ENCODE assay signal across 8 cellular contexts in genomic region chr12:49110191-49111155, GRCh38. TPM values are rescaled to one million over a fixed set of nuclear protein-coding genes. Genes with fewer than 3 reads are reported as not detected.
A peak's percentile ranks its signal among the peaks of the same experiment; 100 is the strongest.
DNase-seq lines count a peak whose midpoint lies in the region; ATAC-seq and TF ChIP-seq lines count a peak whose summit lies in the region.

Gene LMBR1L, minus strand, starts transcription at chr12:49110847. Its CDS starts 292 bp downstream, at chr12:49110555.

- TF ChIP-seq CTCF in LNCaP clone FGC (IDR thresholded peaks at IDR 0.05; ENCODE audit: control insufficient read depth, extremely low read depth, insufficient read depth), result peak; percentile 24; the same call in 1 of the 2 replicates
- peak; percentile 47; the same call in 1 of the 2 replicates for TF ChIP-seq CTCF in RWPE1 (conservative IDR thresholded peaks at IDR 0.05; ENCODE audit: low read depth)

- H3K27ac ChIP-seq in RWPE1, result peak within 1 kb of the TSS; percentile 87
- peak within 1 kb of the TSS; percentile 95 for H3K27ac ChIP-seq in naive thymus-derived CD4-positive, alpha-beta T cell (ENCODE audit: low read depth, low read length)

- H3K9me3 Mint-ChIP-seq in activated T-helper 17 cell treated with anti-CD3 and anti-CD28 coated beads, Interleukin-2, amount 50 U/mL, for 72 hours, result no peaks in the 10 kb centered on the region
- H3K9me3 Mint-ChIP-seq in naive thymus-derived CD4-positive, alpha-beta T cell, result no peaks in the 10 kb centered on the region
- no peaks in the 10 kb centered on the region for H3K9me3 Mint-ChIP-seq in stimulated activated naive B cell treated with anti-CD40 and anti-IgM and Interleukin-4, amounts not matched to agents 10 μg/mL and 1 μg/mL and 100 μg/mL, for 72 hours

- H3K36me3 ChIP-seq in naive thymus-derived CD4-positive, alpha-beta T cell (ENCODE audit: control insufficient read depth in 2 of 3, insufficient read depth in 3 of 3, low read length in 3 of 3), result peaks cover 0 to 27% (median 0%) of the 10 kb centered on the region in 3 experiments

- peak within 1 kb of the TSS; percentile 96 for H3K27ac Mint-ChIP-seq in activated T-helper 17 cell treated with anti-CD3 and anti-CD28 coated beads, Interleukin-2, amount 50 U/mL, for 72 hours
- H3K27ac Mint-ChIP-seq in naive thymus-derived CD4-positive, alpha-beta T cell, result peak within 1 kb of the TSS; percentile 96 to 99 (median 99)
- peak within 1 kb of the TSS; percentile 96 for H3K27ac Mint-ChIP-seq in stimulated activated naive B cell treated with anti-CD40 and anti-IgM and Interleukin-4, amounts not matched to agents 10 μg/mL and 1 μg/mL and 100 μg/mL, for 72 hours

- H3K27me3 ChIP-seq in naive thymus-derived CD4-positive, alpha-beta T cell (ENCODE audit: control insufficient read depth in 2 of 2, insufficient read depth in 2 of 2, low read length in 2 of 2), result no peaks in the 10 kb centered on the region

- no peaks in the 10 kb centered on the region for H3K27me3 Mint-ChIP-seq in activated T-helper 17 cell treated with anti-CD3 and anti-CD28 coated beads, Interleukin-2, amount 50 U/mL, for 72 hours
- H3K27me3 Mint-ChIP-seq in naive thymus-derived CD4-positive, alpha-beta T cell, result no peaks in the 10 kb centered on the region
- H3K27me3 Mint-ChIP-seq in stimulated activated naive B cell treated with anti-CD40 and anti-IgM and Interleukin-4, amounts not matched to agents 10 μg/mL and 1 μg/mL and 100 μg/mL, for 72 hours, result no peaks in the 10 kb centered on the region

- peaks cover 14 to 19% of the 10 kb centered on the region in 2 donors for H3K4me1 ChIP-seq in naive thymus-derived CD4-positive, alpha-beta T cell (ENCODE audit: control insufficient read depth in 2 of 2, insufficient read depth in 2 of 2, low read length in 2 of 2)

- H3K36me3 Mint-ChIP-seq in activated T-helper 17 cell treated with anti-CD3 and anti-CD28 coated beads, Interleukin-2, amount 50 U/mL, for 72 hours (ENCODE audit: low read depth), result peaks cover 9% of the 10 kb centered on the region
- peaks cover 0 to 7% (median 3%) of the 10 kb centered on the region in 5 donors for H3K36me3 Mint-ChIP-seq in naive thymus-derived CD4-positive, alpha-beta T cell
- peaks cover 6% of the 10 kb centered on the region in 2 donors for H3K36me3 Mint-ChIP-seq in stimulated activated naive B cell treated with anti-CD40 and anti-IgM and Interleukin-4, amounts not matched to agents 10 μg/mL and 1 μg/mL and 100 μg/mL, for 72 hours

- DNase-seq in ELF-1 (ENCODE audit: low read depth, low spot score), result peak; percentile 98
- peak; percentile 88 for DNase-seq in GOT3 (lab: John Stamatoyannopoulos, UW)
- peak; percentile 93 for DNase-seq in LNCaP clone FGC (ENCODE audit: low read depth)
- DNase-seq in RWPE1 (ENCODE audit: low spot score), result peak; percentile 100
- DNase-seq in fibroblast of gingiva (ENCODE audit: low read depth), result peak; percentile 98
- peak; percentile 76 to 98 (median 96) for DNase-seq in naive thymus-derived CD4-positive, alpha-beta T cell
- DNase-seq in stimulated activated naive B cell treated with anti-CD40 and anti-IgM and Interleukin-4, amounts not matched to agents 10 μg/mL and 1 μg/mL and 100 μg/mL, for 72 hours, result peak; percentile 94

- H3K4me3 Mint-ChIP-seq in activated T-helper 17 cell treated with anti-CD3 and anti-CD28 coated beads, Interleukin-2, amount 50 U/mL, for 72 hours, result peak within 1 kb of the TSS; percentile 96
- H3K4me3 Mint-ChIP-seq in naive thymus-derived CD4-positive, alpha-beta T cell, result peak within 1 kb of the TSS; percentile 95 to 100 (median 98)
- H3K4me3 Mint-ChIP-seq in stimulated activated naive B cell treated with anti-CD40 and anti-IgM and Interleukin-4, amounts not matched to agents 10 μg/mL and 1 μg/mL and 100 μg/mL, for 72 hours, result peak within 1 kb of the TSS; percentile 96

- peaks cover 19% of the 10 kb centered on the region for H3K4me1 Mint-ChIP-seq in activated T-helper 17 cell treated with anti-CD3 and anti-CD28 coated beads, Interleukin-2, amount 50 U/mL, for 72 hours
- H3K4me1 Mint-ChIP-seq in naive thymus-derived CD4-positive, alpha-beta T cell, result peaks cover 14 to 49% (median 45%) of the 10 kb centered on the region in 7 donors
- H3K4me1 Mint-ChIP-seq in stimulated activated naive B cell treated with anti-CD40 and anti-IgM and Interleukin-4, amounts not matched to agents 10 μg/mL and 1 μg/mL and 100 μg/mL, for 72 hours, result peaks cover 22 to 45% of the 10 kb centered on the region in 2 donors

- POLR2A ChIA-PET in RWPE1 (lab: Yijun Ruan, JAX; ENCODE audit: low non-redundant PET), result no interaction called here
- POLR2A ChIA-PET in naive thymus-derived CD4-positive, alpha-beta T cell (lab: Charles Lee), result interaction anchor here (0.5 to 8.5 kb wide), 15 partner anchors 11 to 403 kb away, joined by 3 to 150 read pairs (median 4); partner anchors contain the start of genes DHH, KMT2D, TUBA1A and TUBA1B

- CTCF ChIA-PET in RWPE1 (lab: Yijun Ruan, JAX), result interaction anchor here (0.6 to 3.9 kb wide), 8 partner anchors 12 to 188 kb away, joined by 3 to 26 read pairs (median 5); partner anchors contain the start of gene TUBA1B
- CTCF ChIA-PET in naive thymus-derived CD4-positive, alpha-beta T cell (lab: Charles Lee), result interaction anchor here (0.5 to 3.9 kb wide), 11 partner anchors 9 to 273 kb away, joined by 3 to 18 read pairs (median 5); partner anchors contain the start of genes RHEBL1, TUBA1A and TUBA1B

- intact Hi-C loops in naive thymus-derived CD4-positive, alpha-beta T cell (cut with micrococcal nuclease), result loop anchor here (1.0 to 5.0 kb wide), 12 partner anchors 12 to 393 kb away; partner anchors contain the start of genes TUBA1A (in 2 of the 2), CCNT1 (in 1 of the 2), DDX23 (in 1 of the 2) and KMT2D (in 1 of the 2)

- no peaks in the 10 kb centered on the region for H3K9me3 ChIP-seq in naive thymus-derived CD4-positive, alpha-beta T cell (ENCODE audit: control insufficient read depth in 2 of 3, low read length in 3 of 3)

- H3K4me3 ChIP-seq in LNCaP clone FGC (ENCODE audit: low read depth, low read length), result peak within 1 kb of the TSS; percentile 98
- peak within 1 kb of the TSS; percentile 76 for H3K4me3 ChIP-seq in naive thymus-derived CD4-positive, alpha-beta T cell (ENCODE audit: low read length)

- peak; percentile 100 for ATAC-seq in activated T-helper 17 cell treated with anti-CD3 and anti-CD28 coated beads, Interleukin-2, amount 50 U/mL, for 72 hours (replicated peaks)
- ATAC-seq in naive thymus-derived CD4-positive, alpha-beta T cell, result peak; percentile 96
- ATAC-seq in stimulated activated naive B cell treated with anti-CD40 and anti-IgM and Interleukin-4, amounts not matched to agents 10 μg/mL and 1 μg/mL and 100 μg/mL, for 72 hours (replicated peaks), result peak; percentile 97 to 98

RNA-seq across cellular contexts. Expression of gene LMBR1L, which starts in this region (rescaled TPM):
- 100 to 1,000 TPM in 1 of 2 donors, 10 to 100 TPM in 1; 56.8 to 105 TPM for total RNA-seq in activated T-helper 17 cell treated with anti-CD3 and anti-CD28 coated beads, Interleukin-2, amount 50 U/mL, for 72 hours
- total RNA-seq in naive thymus-derived CD4-positive, alpha-beta T cell, result 100 to 1,000 TPM in 4 of 5 experiments, 10 to 100 TPM in 1; 67.4 to 328 (median 263) TPM
- polyA plus RNA-seq in naive thymus-derived CD4-positive, alpha-beta T cell, result 10 to 100 TPM; 40.7 to 58.6 TPM

Comparison
In these comparisons a context has a peak if more than half of its experiments do, and no peak if none do; other contexts are left out.
1. Peak in every context shown above with its lines: DNase-seq, ATAC-seq, H3K4me3 ChIP-seq and H3K27ac ChIP-seq.